37 cellular contexts compared by ENCODE assay signal in the genomic region with DNA sequence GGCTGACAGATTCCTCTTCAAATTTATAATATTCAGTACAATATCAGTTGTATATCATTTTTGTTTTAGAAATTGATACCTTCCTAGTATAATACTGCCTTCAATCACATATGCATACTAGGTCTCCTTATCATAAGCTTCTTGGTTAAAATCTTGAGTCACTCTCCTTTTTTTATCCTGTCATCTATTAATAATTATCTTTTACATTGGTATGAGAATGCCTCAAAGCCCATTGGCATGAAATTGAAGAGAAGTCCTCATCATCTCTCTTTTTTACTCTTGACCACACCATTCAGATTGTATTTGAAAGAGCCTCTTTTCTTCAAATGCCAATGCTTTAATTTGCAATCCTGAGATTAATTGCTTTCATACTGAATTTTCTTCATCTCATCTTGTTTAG.
"Had no signal": no experiment of that assay in that cellular context is flagged by ENCODE, and none has a peak within 500 bp of the region (broad histone marks: within the 10 kb centered on the region; RNA-seq: fewer than 3 reads in every experiment).

No MANE protein-coding gene starts in this region.

- H3K27ac Mint-ChIP-seq: activated B cell treated with CpG ODN at 0.5 μM for 24 hours; activated CD4-positive, alpha-beta memory T cell treated with anti-CD3 and anti-CD28 coated beads for 36 hours; activated CD4-positive, alpha-beta T cell treated with anti-CD3 and anti-CD28 coated beads, Interleukin-2, amount 10 ng/mL, durations not matched to agents 24 days and 14 days; activated CD8-positive, alpha-beta T cell treated with anti-CD3 and anti-CD28 coated beads for 36 hours; activated naive CD4-positive, alpha-beta T cell treated with anti-CD3 and anti-CD28 coated beads for 36 hours; activated naive CD4-positive, alpha-beta T cell treated with anti-CD3 and anti-CD28 coated beads, Interleukin-2, amount 50 U/mL, for 72 hours; activated naive CD8-positive, alpha-beta T cell treated with anti-CD3 and anti-CD28 coated beads for 36 hours; activated T-cell treated with anti-CD3 and anti-CD28 coated beads, Interleukin-2, amount 50 U/mL, for 72 hours; activated T-helper 1 cell treated with anti-CD3 and anti-CD28 coated beads, Interleukin-12 subunit alpha, Interleukin-12 subunit beta, Interleukin-2, Interleukin-4 antibody, amounts not matched to agents 30 ng/mL and 10 ng/mL and 1 ng/mL, durations not matched to agents 14 hours and 24 hours and 36 hours; activated T-helper 17 cell treated with anti-CD3 and anti-CD28 coated beads, Interleukin-2, amount 50 U/mL, for 72 hours; T-helper 1 cell treated with Interleukin-12 subunit alpha and Interleukin-12 subunit beta and Interleukin-4 antibody, amounts not matched to agents 30 μg/mL and 1 μg/mL, for 36 hours; T-helper 2 cell treated with Interferon-gamma antibody and Interleukin-4, amounts not matched to agents 5 μg/mL and 100 μg/mL, for 36 hours had no signal

- H3K4me1 Mint-ChIP-seq: activated B cell treated with CpG ODN at 0.5 μM for 24 hours; activated CD4-positive, alpha-beta T cell treated with anti-CD3 and anti-CD28 coated beads, Interleukin-2, amount 10 ng/mL, durations not matched to agents 24 days and 14 days; activated naive CD8-positive, alpha-beta T cell treated with anti-CD3 and anti-CD28 coated beads for 36 hours; activated T-helper 17 cell treated with anti-CD3 and anti-CD28 coated beads, Interleukin-2, amount 50 U/mL, for 72 hours had no signal

- H3K36me3 Mint-ChIP-seq: activated CD4-positive, alpha-beta memory T cell treated with anti-CD3 and anti-CD28 coated beads for 36 hours; activated naive CD4-positive, alpha-beta T cell treated with anti-CD3 and anti-CD28 coated beads, Interleukin-2, amount 50 U/mL, for 72 hours; activated naive CD8-positive, alpha-beta T cell treated with anti-CD3 and anti-CD28 coated beads for 36 hours had no signal

- H3K4me3 Mint-ChIP-seq: activated B cell treated with CpG ODN at 0.5 μM for 24 hours; activated CD4-positive, alpha-beta memory T cell treated with anti-CD3 and anti-CD28 coated beads for 36 hours; activated CD4-positive, alpha-beta T cell treated with anti-CD3 and anti-CD28 coated beads, Interleukin-2, amount 10 ng/mL, durations not matched to agents 24 days and 14 days; activated CD8-positive, alpha-beta T cell treated with anti-CD3 and anti-CD28 coated beads for 36 hours; activated naive CD4-positive, alpha-beta T cell treated with anti-CD3 and anti-CD28 coated beads for 36 hours; activated naive CD8-positive, alpha-beta T cell treated with anti-CD3 and anti-CD28 coated beads for 36 hours; activated T-cell treated with anti-CD3 and anti-CD28 coated beads, Interleukin-2, amount 50 U/mL, for 4 hours; activated T-cell treated with anti-CD3 and anti-CD28 coated beads, Interleukin-2, amount 50 U/mL, for 72 hours; activated T-helper 1 cell treated with anti-CD3 and anti-CD28 coated beads, Interleukin-12 subunit alpha, Interleukin-12 subunit beta, Interleukin-2, Interleukin-4 antibody, amounts not matched to agents 30 ng/mL and 10 ng/mL and 1 ng/mL, durations not matched to agents 14 hours and 24 hours and 36 hours; activated T-helper 17 cell treated with anti-CD3 and anti-CD28 coated beads, Interleukin-2, amount 50 U/mL, for 72 hours; T-helper 1 cell treated with Interleukin-12 subunit alpha and Interleukin-12 subunit beta and Interleukin-4 antibody, amounts not matched to agents 30 μg/mL and 1 μg/mL, for 36 hours; T-helper 2 cell treated with Interferon-gamma antibody and Interleukin-4, amounts not matched to agents 5 μg/mL and 100 μg/mL, for 36 hours had no signal

- H3K27me3 ChIP-seq: adrenal gland, body of pancreas, brain microvascular endothelial cell, breast epithelium had no signal

- H3K9me3 ChIP-seq: adrenal gland, body of pancreas, breast epithelium had no signal

- H3K9me3 Mint-ChIP-seq: T-helper 1 cell treated with Interleukin-12 subunit alpha and Interleukin-12 subunit beta and Interleukin-4 antibody, amounts not matched to agents 30 μg/mL and 1 μg/mL, for 36 hours had no signal

- H3K27ac ChIP-seq: adrenal gland, body of pancreas, brain microvascular endothelial cell, breast epithelium, VCaP had no signal

- ATAC-seq: activated CD8-positive, alpha-beta T cell treated with anti-CD3 and anti-CD28 coated beads for 36 hours; activated naive CD4-positive, alpha-beta T cell treated with anti-CD3 and anti-CD28 coated beads, Interleukin-2, amount 50 U/mL, for 72 hours; activated T-cell treated with anti-CD3 and anti-CD28 coated beads, Interleukin-2, amount 50 U/mL, for 4 hours; activated T-cell treated with anti-CD3 and anti-CD28 coated beads, Interleukin-2, amount 50 U/mL, for 72 hours; activated T-helper 17 cell treated with anti-CD3 and anti-CD28 coated beads, Interleukin-2, amount 50 U/mL, for 72 hours; body of pancreas had no signal

- H3K27me3 Mint-ChIP-seq: activated B cell treated with CpG ODN at 0.5 μM for 24 hours; activated CD4-positive, alpha-beta memory T cell treated with anti-CD3 and anti-CD28 coated beads for 36 hours; activated CD4-positive, alpha-beta T cell treated with anti-CD3 and anti-CD28 coated beads, Interleukin-2, amount 10 ng/mL, durations not matched to agents 24 days and 14 days; activated CD8-positive, alpha-beta T cell treated with anti-CD3 and anti-CD28 coated beads for 36 hours; activated naive CD8-positive, alpha-beta T cell treated with anti-CD3 and anti-CD28 coated beads for 36 hours; activated T-helper 17 cell treated with anti-CD3 and anti-CD28 coated beads, Interleukin-2, amount 50 U/mL, for 72 hours had no signal

- DNase-seq: activated B cell treated with CpG ODN at 0.5 μM for 24 hours; activated CD4-positive, alpha-beta memory T cell treated with anti-CD3 and anti-CD28 coated beads for 36 hours; activated CD4-positive, alpha-beta T cell treated with anti-CD3 and anti-CD28 coated beads for 4 hours; activated CD4-positive, alpha-beta T cell treated with anti-CD3 and anti-CD28 coated beads, Interleukin-2, amount 10 ng/mL, durations not matched to agents 24 days and 14 days; activated CD4-positive, alpha-beta T cell treated with anti-CD3 and anti-CD28 coated beads, Interleukin-2, amount 50 U/mL, for 1 hour; activated CD4-positive, alpha-beta T cell treated with anti-CD3 and anti-CD28 coated beads, Interleukin-2, amount 50 U/mL, for 4 hours; activated CD4-positive, CD25-positive, alpha-beta regulatory T cell treated with anti-CD3 and anti-CD28 coated beads, Interleukin-2, amount 50 U/mL, for 72 hours; activated CD8-positive, alpha-beta memory T cell treated with anti-CD3 and anti-CD28 coated beads, Interleukin-2, amount 50 U/mL, for 4 hours; activated CD8-positive, alpha-beta T cell treated with anti-CD3 and anti-CD28 coated beads for 36 hours; activated effector memory CD4-positive, alpha-beta T cell treated with anti-CD3 and anti-CD28 coated beads, Interleukin-2, amount 50 U/mL, for 16 hours; activated gamma-delta T cell treated with Interleukin-2 at 50 U/mL for 16 hours; activated naive CD4-positive, alpha-beta T cell; activated naive CD4-positive, alpha-beta T cell treated with anti-CD3 and anti-CD28 coated beads for 36 hours; activated naive CD4-positive, alpha-beta T cell treated with anti-CD3 and anti-CD28 coated beads, Interleukin-2, amount 50 U/mL, for 16 hours; activated naive CD8-positive, alpha-beta T cell treated with anti-CD3 and anti-CD28 coated beads for 36 hours; activated T-cell treated with anti-CD3 and anti-CD28 coated beads for 4 hours; activated T-cell treated with anti-CD3 and anti-CD28 coated beads, Interleukin-2, amount 50 U/mL, for 1 hour; activated T-cell treated with anti-CD3 and anti-CD28 coated beads, Interleukin-2, amount 50 U/mL, for 4 hours; activated T-cell treated with anti-CD3 and anti-CD28 coated beads, Interleukin-2, amount 50 U/mL, for 72 hours; adrenal gland; amniotic stem cell; aorta; body of pancreas; brain microvascular endothelial cell; central memory CD4-positive, alpha-beta T cell; T-helper 1 cell; T-helper 2 cell; T-helper 9 cell had no signal

- FAIRE-seq: astrocyte, TTC549 had no signal
